Comparison of ENCODE assay signal across 23 cellular contexts in the genomic region with DNA sequence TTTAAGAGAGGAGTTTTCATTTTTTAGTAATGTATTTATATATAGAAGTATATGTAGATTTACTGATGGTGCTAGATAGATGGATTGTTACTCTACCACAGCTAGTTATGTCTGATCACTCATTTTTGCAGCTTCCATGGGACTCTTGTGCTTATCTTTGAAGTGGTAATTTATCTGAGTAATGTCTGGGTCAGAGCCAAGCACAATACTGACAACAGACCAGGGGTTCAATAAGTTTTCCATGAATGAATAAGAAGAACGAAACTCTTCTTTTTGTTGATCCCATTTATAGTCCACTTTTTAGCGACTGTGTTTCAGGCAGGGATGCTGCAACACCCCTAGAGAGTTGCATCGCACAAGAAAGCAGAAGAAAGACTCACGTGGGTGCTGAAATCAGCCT.
DNase-seq lines count a peak whose midpoint lies in the region; ATAC-seq and TF ChIP-seq lines count a peak whose summit lies in the region.
"Had no signal": no experiment of that assay in that cellular context is flagged by ENCODE, and none has a peak within 500 bp of the region (broad histone marks: within the 10 kb centered on the region; RNA-seq: fewer than 3 reads in every experiment).

No MANE protein-coding gene starts in this region.

- TF ChIP-seq CTCF in astrocyte of the spinal cord (IDR thresholded peaks at IDR 0.05; ENCODE audit: low read depth, low read length) (no peak), GM20000 (IDR thresholded peaks at IDR 0.05; ENCODE audit: extremely low read depth, missing control alignments) (no peak)

- no peak overlapping the region for H3K4me3 ChIP-seq in astrocyte of the spinal cord (ENCODE audit: low read depth, low read length)
- H3K4me3 ChIP-seq: BLaER1, GM12878, K562, PC-9 had no signal

- no peak for ATAC-seq in left lobe of liver
- ATAC-seq: GM12878, K562 had no signal

- intact Hi-C loops in cardiac septum (cut with DNase I), result no loop called here

- in situ Hi-C loops in astrocyte of the spinal cord (cut with HindIII; ENCODE audit: low sequenced_read_pairs), result no loop called here

- DNase-seq in M059J (ENCODE audit: low read depth) (peak; percentile 3), OCI-M1 (lab: John Stamatoyannopoulos, UW) (peak; percentile 38), astrocyte of the spinal cord (ENCODE audit: low read depth, low spot score) (peak; percentile 24), non-pigmented ciliary epithelial cell (ENCODE audit: low read depth) (peak; percentile 44), GM20000 (ENCODE audit: low spot score) (no peak), left lobe of liver (ENCODE audit: low spot score) (no peak), cardiac septum (ENCODE audit: low spot score) (no peak), AG08395 (ENCODE audit: low spot score) (no peak)
- DNase-seq: Caco-2; CD4-positive, alpha-beta T cell; DMS 273 treated with DMSO at 0.1 percent for 48 hours; DMS79 treated with DMSO at 0.1 percent for 48 hours; NCI-H1694; NCI-H2081 treated with DMSO at 0.1 percent for 48 hours; NCI-H2171 treated with DMSO at 0.1 percent for 48 hours; NCI-H524 treated with DMSO at 0.1 percent for 48 hours; NCI-H82; PC-9; SIG-M5; SK-N-SH had no signal

Comparison
In these comparisons a context has a peak if more than half of its experiments do, and no peak if none do; other contexts are left out.
1. DNase-seq: peak in M059J (single experiment), OCI-M1 (single experiment), astrocyte of the spinal cord (single experiment) and non-pigmented ciliary epithelial cell (single experiment); none in GM20000 (single experiment), left lobe of liver (single experiment), cardiac septum (single experiment) and AG08395 (single experiment).